Comparison of ENCODE assay signal across 1 cellular context in genomic region chr17:15340966-15341365, GRCh38.
TF ChIP-seq lines count a peak whose summit lies in the region.

No MANE protein-coding gene starts in this region.

TF ChIP-seq in SK-N-SH treated with all-trans-retinoic acid at 6 μM for 48 hours, 23 proteins besides CTCF, POLR2A, EP300 and RAD21 (continued from another document):
- TF ChIP-seq POU6F1 (CRISPR knock-in tag; IDR thresholded peaks at IDR 0.05; ENCODE audit: borderline replicate concordance, low read depth) (no peak), ZFP30 (CRISPR knock-in tag; IDR thresholded peaks at IDR 0.05) (no peak)
